ENCODE assay signal across 8 cellular contexts in the genomic region with DNA sequence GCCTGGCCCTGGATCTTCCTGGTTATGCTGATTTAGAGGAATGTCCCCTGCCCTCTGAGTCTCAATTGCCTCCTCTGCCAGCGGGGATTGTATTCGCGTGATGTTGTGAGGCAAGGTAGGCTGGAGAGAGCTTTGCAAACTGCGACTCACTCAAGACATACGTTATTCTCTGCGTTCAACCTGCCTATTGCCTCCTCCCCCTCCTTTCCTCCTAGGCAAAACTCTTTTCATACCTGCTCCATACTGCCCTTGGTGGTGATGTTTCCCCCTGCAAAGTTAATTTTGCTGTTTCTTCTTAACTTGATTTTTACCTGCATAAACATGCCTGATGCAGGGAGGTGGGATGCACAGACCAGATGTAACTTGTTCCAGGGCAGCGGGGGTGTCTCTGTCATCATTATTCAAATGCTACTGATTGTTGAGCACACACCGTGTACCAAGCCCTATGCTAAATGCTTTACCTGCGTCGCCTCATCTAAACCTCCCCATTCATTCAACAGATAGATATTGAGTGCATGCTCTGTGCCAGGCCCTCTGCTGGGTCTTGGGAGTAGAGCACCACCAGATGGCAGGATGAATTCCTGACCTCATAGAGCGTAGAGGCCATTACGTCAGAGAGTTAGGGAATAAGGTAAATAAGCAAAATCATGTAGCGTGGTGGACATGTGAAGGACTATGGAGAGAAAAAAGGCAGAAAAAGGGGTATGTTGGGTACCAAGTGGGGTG. TPM values are rescaled to one million over a fixed set of nuclear protein-coding genes. Genes with fewer than 3 reads are reported as not detected.
DNase-seq lines count a peak whose midpoint lies in the region; ATAC-seq, FAIRE-seq and TF ChIP-seq lines count a peak whose summit lies in the region.

No MANE protein-coding gene starts in this region.

- peaks cover 1% of the 10 kb centered on the region for H3K27me3 Mint-ChIP-seq in activated T-helper 1 cell treated with anti-CD3 and anti-CD28 coated beads, Interleukin-12 subunit alpha, Interleukin-12 subunit beta, Interleukin-2, Interleukin-4 antibody, amounts not matched to agents 30 ng/mL and 10 ng/mL and 1 ng/mL, durations not matched to agents 14 hours and 24 hours and 36 hours (ENCODE audit: insufficient read depth)
- H3K27me3 Mint-ChIP-seq in T-helper 17 cell, result peaks cover 7% of the 10 kb centered on the region

- no peak overlapping the region for H3K27ac Mint-ChIP-seq in activated T-helper 1 cell treated with anti-CD3 and anti-CD28 coated beads, Interleukin-12 subunit alpha, Interleukin-12 subunit beta, Interleukin-2, Interleukin-4 antibody, amounts not matched to agents 30 ng/mL and 10 ng/mL and 1 ng/mL, durations not matched to agents 14 hours and 24 hours and 36 hours
- no peak overlapping the region for H3K27ac Mint-ChIP-seq in T-helper 17 cell

- POLR2A ChIA-PET in K562 (lab: Yijun Ruan, JAX), result no interaction called here

- 0% methylated on average over 12 of the region's 13 CpGs for WGBS in K562 (ENCODE audit: insufficient coverage, low coverage, missing lambda C conversion rate)
- 66% methylated on average over 13 of the region's 13 CpGs for WGBS in right lobe of liver (ENCODE audit: insufficient coverage, low coverage, low lambda C conversion rate, missing lambda C conversion rate)

- no TSS peak for BruUV-seq in K562 (replicated peaks; lab: Mats Ljungman, UMichigan)

- H3K9me3 ChIP-seq in K562 (replicated peaks; ENCODE audit: control insufficient read depth, insufficient read depth, low read depth, low read length) (no peaks in the 10 kb centered on the region), right lobe of liver (no peaks in the 10 kb centered on the region), T-helper 17 cell (ENCODE audit: control insufficient read depth, low read length, poor library complexity, severe bottlenecking) (no peaks in the 10 kb centered on the region)

- H3K27me3 ChIP-seq in K562 (ENCODE audit: control insufficient read depth in 2 of 2, insufficient read depth in 2 of 2, low read length in 2 of 2), result peaks cover 0 to 15% of the 10 kb centered on the region in 2 experiments; a peak in 2 of 5 replicates
- no peaks in the 10 kb centered on the region for H3K27me3 ChIP-seq in right lobe of liver

- TF ChIP-seq POLR2A in K562 (conservative IDR thresholded peaks at IDR 0.05), result no peak
- no peak for TF ChIP-seq POLR2A in right lobe of liver (IDR thresholded peaks at IDR 0.05)

- H3K4me1 ChIP-seq in K562 (replicated peaks in 1 of 2; ENCODE audit: control insufficient read depth in 2 of 2, insufficient read depth in 2 of 2, low read length in 2 of 2) (no peaks in the 10 kb centered on the region; a peak in 1 of 5 replicates), right lobe of liver (no peaks in the 10 kb centered on the region)

- TF ChIP-seq RAD21 in K562 (CRISPR knock-in tag; conservative IDR thresholded peaks at IDR 0.05 in 1 of 2, IDR thresholded peaks at IDR 0.05 in 1 of 2), result no peak

- H3K4me3 ChIP-seq in K562 (no peak overlapping the region), right lobe of liver (no peak overlapping the region)

- no peaks in the 10 kb centered on the region for H3K9me3 Mint-ChIP-seq in activated T-helper 1 cell treated with anti-CD3 and anti-CD28 coated beads, Interleukin-12 subunit alpha, Interleukin-12 subunit beta, Interleukin-2, Interleukin-4 antibody, amounts not matched to agents 30 ng/mL and 10 ng/mL and 1 ng/mL, durations not matched to agents 14 hours and 24 hours and 36 hours

- H2AFZ ChIP-seq in K562 (ENCODE audit: low read depth, low read length), result no peak overlapping the region

- H3K27ac ChIP-seq in K562 (ENCODE audit: extremely low read depth, low read depth, low read length) (no peak overlapping the region), right lobe of liver (no peak overlapping the region)

- in situ Hi-C loops in K562 (cut with MboI), result no loop called here

- H3K4me2 ChIP-seq in K562 (ENCODE audit: insufficient read depth, low read length), result no peak overlapping the region

- H3K4me3 Mint-ChIP-seq in activated T-helper 1 cell treated with anti-CD3 and anti-CD28 coated beads, Interleukin-12 subunit alpha, Interleukin-12 subunit beta, Interleukin-2, Interleukin-4 antibody, amounts not matched to agents 30 ng/mL and 10 ng/mL and 1 ng/mL, durations not matched to agents 14 hours and 24 hours and 36 hours, result no peak overlapping the region
- H3K4me3 Mint-ChIP-seq in T-helper 17 cell, result no peak overlapping the region

- H3K36me3 ChIP-seq in K562 (ENCODE audit: control insufficient read depth, insufficient read depth, low read length) (no peaks in the 10 kb centered on the region), right lobe of liver (no peaks in the 10 kb centered on the region)

- no peaks in the 10 kb centered on the region for H4K20me1 ChIP-seq in K562 (replicated peaks; ENCODE audit: control insufficient read depth, insufficient read depth, low read length)

- H3K36me3 Mint-ChIP-seq in activated T-helper 1 cell treated with anti-CD3 and anti-CD28 coated beads, Interleukin-12 subunit alpha, Interleukin-12 subunit beta, Interleukin-2, Interleukin-4 antibody, amounts not matched to agents 30 ng/mL and 10 ng/mL and 1 ng/mL, durations not matched to agents 14 hours and 24 hours and 36 hours (ENCODE audit: low read depth), result no peaks in the 10 kb centered on the region
- peaks cover 8% of the 10 kb centered on the region for H3K36me3 Mint-ChIP-seq in T-helper 17 cell (ENCODE audit: low read depth)

- H3K4me1 Mint-ChIP-seq in activated T-helper 1 cell treated with anti-CD3 and anti-CD28 coated beads, Interleukin-12 subunit alpha, Interleukin-12 subunit beta, Interleukin-2, Interleukin-4 antibody, amounts not matched to agents 30 ng/mL and 10 ng/mL and 1 ng/mL, durations not matched to agents 14 hours and 24 hours and 36 hours (ENCODE audit: low read depth), result no peaks in the 10 kb centered on the region
- peaks cover 12% of the 10 kb centered on the region for H3K4me1 Mint-ChIP-seq in T-helper 17 cell

- intact Hi-C loops in K562 (cut with micrococcal nuclease), result loop anchor here (5.0 kb wide), 1 partner anchor 68 kb away; no protein-coding TSS in a partner anchor
- intact Hi-C loops in right lobe of liver (cut with DNase I), result no loop called here
- intact Hi-C loops in activated T-helper 1 cell treated with anti-CD3 and anti-CD28 coated beads, Interleukin-12 subunit alpha, Interleukin-12 subunit beta, Interleukin-2, Interleukin-4 antibody, amounts not matched to agents 30 ng/mL and 10 ng/mL and 1 ng/mL, durations not matched to agents 14 hours and 24 hours and 36 hours (cut with micrococcal nuclease), result no loop called here

- CTCF ChIA-PET in K562 (lab: Yijun Ruan, JAX; ENCODE audit: low intra/inter-chr PET ratio), result no interaction called here

- no peak for TF ChIP-seq EP300 in K562 (IDR thresholded peaks at IDR 0.05; ENCODE audit: low read length)

- no peak for FAIRE-seq in K562 (lab: Jason Lieb, UNC)

- no peaks in the 10 kb centered on the region for H3K9me1 ChIP-seq in K562 (ENCODE audit: control insufficient read depth, insufficient read depth, low read length)

- H3K79me2 ChIP-seq in K562 (ENCODE audit: control insufficient read depth, insufficient read depth, low read length), result no peaks in the 10 kb centered on the region

- TF ChIP-seq CTCF in K562 (IDR thresholded peaks at IDR 0.05 in 2 of 3, conservative IDR thresholded peaks at IDR 0.05 in 1 of 3; ENCODE audit: insufficient read depth in 2 of 3, low read depth in 1 of 3, low read length in 3 of 3), result peak in 2 of 3 experiments; percentile 28 to 43; a peak in 3 of 6 replicates
- TF ChIP-seq CTCF in right lobe of liver (IDR thresholded peaks at IDR 0.05), result peak; percentile 13 to 42 (median 26)

- H3K9ac ChIP-seq in K562 (ENCODE audit: insufficient read depth in 1 of 2, low read depth in 2 of 2, low read length in 2 of 2), result no peak overlapping the region

- peak; percentile 65; the same call in 2 of the 3 replicates for ATAC-seq in K562
- peak; percentile 57 to 76 (median 70) for ATAC-seq in right lobe of liver
- no peak for ATAC-seq in T-helper 17 cell
- no peak for ATAC-seq in GM18868 (IDR thresholded peaks at IDR 0.05; ENCODE audit: unreplicated experiment)
- no peak for ATAC-seq in GM21447 (IDR thresholded peaks at IDR 0.05; ENCODE audit: unreplicated experiment)

- peak; percentile 20 for DNase-seq in ELR (ENCODE audit: low read depth)
- DNase-seq in LHCN-M2 (ENCODE audit: low read depth), result peak; percentile 8
- peak in 1 of 4 experiments; percentile 9 for DNase-seq in K562 (ENCODE audit: extremely low read depth in 1 of 4, low spot score in 3 of 4)
- no peak for DNase-seq in right lobe of liver
- no peak for DNase-seq in activated T-helper 1 cell treated with anti-CD3 and anti-CD28 coated beads, Interleukin-12 subunit alpha, Interleukin-12 subunit beta, Interleukin-2, Interleukin-4 antibody, amounts not matched to agents 30 ng/mL and 10 ng/mL and 1 ng/mL, durations not matched to agents 14 hours and 24 hours and 36 hours (ENCODE audit: low spot score)
- DNase-seq in T-helper 17 cell, result no peak

TF ChIP-seq in K562, 482 proteins besides CTCF, POLR2A, EP300 and RAD21 (continues in another document):
- TF ChIP-seq CBFA2T2 (conservative IDR thresholded peaks at IDR 0.05), result no peak
- no peak for TF ChIP-seq GATAD2A (IDR thresholded peaks at IDR 0.05)

RNA-seq across cellular contexts. Expression of a gene that starts 29.0 kb away (rescaled TPM):
- not detected in 2 replicates for total RNA-seq in LHCN-M2 (2014; rRNA removed)
- polyA plus RNA-seq in LHCN-M2 (2012), result not detected
- 0.12 TPM in 1 of 2 replicates, not detected in the other for total RNA-seq in K562 (2011; cell fraction: chromatin; rRNA removed; ENCODE audit: low replicate concordance)
- total RNA-seq in K562 (2011; cell fraction: nucleolus; rRNA removed), result not detected in 2 replicates
- not detected in 2 replicates for total RNA-seq in K562 (2011; cell fraction: nucleoplasm; rRNA removed)
- total RNA-seq in K562 (2014; rRNA removed), result not detected in 2 replicates
- total RNA-seq in K562 (2014; rRNA removed; fragmentation: Illumina TruSeq; extraction: Trizol), result not detected in 2 replicates
- total RNA-seq in K562 (2015; rRNA removed; fragmentation: Illumina TruSeq; extraction: Trizol), result not detected in 2 replicates
- total RNA-seq in K562 (2021), result not detected in 2 replicates
- 0.01 TPM in 1 of 2 replicates, not detected in the other for polyA plus RNA-seq in K562 (2011; rRNA removed)
- 0.03 TPM in 2 replicates for polyA plus RNA-seq in K562 (2011; cell fraction: cytosol; rRNA removed)
- polyA plus RNA-seq in K562 (2011; cell fraction: nucleus; rRNA removed), result 0.04 TPM in 1 of 2 replicates, not detected in the other
- polyA plus RNA-seq in K562 (2012), result 0.03 TPM in 1 of 2 replicates, not detected in the other
- not detected in 2 replicates for polyA plus RNA-seq in K562 (2014; fragmentation: Illumina TruSeq; extraction: Trizol)
- polyA plus RNA-seq in K562 (2014; fragmentation: Nextera tagmentation; extraction: Ambion mirVana), result not detected
- not detected in 2 replicates for polyA plus RNA-seq in K562 (2014; rRNA removed)
- polyA minus RNA-seq in K562 (2011; rRNA and poly(A)+ RNA removed), result not detected in 2 replicates
- not detected in 2 replicates for polyA minus RNA-seq in K562 (2011; cell fraction: cytosol; rRNA and poly(A)+ RNA removed)
- polyA minus RNA-seq in K562 (2011; cell fraction: nucleus; rRNA and poly(A)+ RNA removed), result not detected in 2 replicates
- total RNA-seq in right lobe of liver, result under 1 TPM; 0.11 to 0.78 (median 0.41) TPM
- total RNA-seq in activated T-helper 1 cell treated with anti-CD3 and anti-CD28 coated beads, Interleukin-12 subunit alpha, Interleukin-12 subunit beta, Interleukin-2, Interleukin-4 antibody, amounts not matched to agents 30 ng/mL and 10 ng/mL and 1 ng/mL, durations not matched to agents 14 hours and 24 hours and 36 hours, result 0.13 and 0.64 TPM in 2 replicates
- 1 to 10 TPM in 1 of 2 donors, under 1 TPM in 1; 0.70 to 3.0 TPM for total RNA-seq in T-helper 17 cell

Comparison
In these comparisons a context has a peak if more than half of its experiments do, and no peak if none do; other contexts are left out.
1. DNase-seq: peak in ELR (single experiment) and LHCN-M2 (single experiment); none in right lobe of liver (0 of 3), activated T-helper 1 cell treated with anti-CD3 and anti-CD28 coated beads, Interleukin-12 subunit alpha, Interleukin-12 subunit beta, Interleukin-2, Interleukin-4 antibody, amounts not matched to agents 30 ng/mL and 10 ng/mL and 1 ng/mL, durations not matched to agents 14 hours and 24 hours and 36 hours (single experiment) and T-helper 17 cell (0 of 3).
2. ATAC-seq: peak in K562 (single experiment) and right lobe of liver (4 of 4); none in T-helper 17 cell (single experiment), GM18868 (single experiment) and GM21447 (single experiment).